Comparison of ENCODE assay signal across 8 cellular contexts in genomic region chr5:177303121-177303924, GRCh38. TPM values are rescaled to one million over a fixed set of nuclear protein-coding genes. Genes with fewer than 3 reads are reported as not detected.
DNase-seq lines count a peak whose midpoint lies in the region; ATAC-seq and TF ChIP-seq lines count a peak whose summit lies in the region.

PRELID1 (plus strand) TSS chr5:177303799; CDS start chr5:177303986, 187 bp downstream.
RAB24 (minus strand) TSS chr5:177303719; CDS start chr5:177303288, 431 bp downstream.

- H3K27me3 ChIP-seq in layer of hippocampus (ENCODE audit: control insufficient read depth, insufficient read depth, low read length): no peaks in the 10 kb centered on the region

- H3K36me3 Mint-ChIP-seq in activated CD4-positive, alpha-beta T cell treated with anti-CD3 and anti-CD28 coated beads for 36 hours (ENCODE audit: low read depth): peaks cover 39% of the 10 kb centered on the region

- peak; percentile 39 for ATAC-seq in HG03097 (IDR thresholded peaks at IDR 0.05; ENCODE audit: low FRiP score, unreplicated experiment)
- peak; percentile 69 for ATAC-seq in activated CD4-positive, alpha-beta T cell treated with anti-CD3 and anti-CD28 coated beads for 36 hours

- TF ChIP-seq CTCF in choroid plexus epithelial cell (conservative IDR thresholded peaks at IDR 0.05; ENCODE audit: low read depth, low read length): no peak

- no peaks in the 10 kb centered on the region for H3K27me3 Mint-ChIP-seq in activated CD4-positive, alpha-beta T cell treated with anti-CD3 and anti-CD28 coated beads for 36 hours

- POLR2A ChIA-PET in activated CD4-positive, alpha-beta T cell treated with anti-CD3 and anti-CD28 coated beads for 36 hours (lab: Charles Lee): interaction anchor here (0.9 kb wide), 1 partner anchor 66 kb away, joined by 3 read pairs; no protein-coding TSS in a partner anchor

- peaks cover 59% of the 10 kb centered on the region for H3K4me1 Mint-ChIP-seq in activated CD4-positive, alpha-beta T cell treated with anti-CD3 and anti-CD28 coated beads for 36 hours

- DNase-seq in ACHN (peak; percentile 80), NCI-H460 (ENCODE audit: extremely low read depth, low read depth) (peak; percentile 80), choroid plexus epithelial cell (ENCODE audit: low read depth) (peak; percentile 79)
- peak; percentile 95 for DNase-seq in activated CD4-positive, alpha-beta T cell treated with anti-CD3 and anti-CD28 coated beads for 36 hours
- DNase-seq in stimulated activated CD4-positive, alpha-beta T cell treated with anti-CD3 and anti-CD28 coated beads, Interleukin-1b, Interleukin-23, amount 100 ng/mL, for 4 hours (ENCODE audit: low read depth in 2 of 2): peak; percentile 76 to 92

- peak within 1 kb of the TSS; percentile 93 for H3K4me3 Mint-ChIP-seq in activated CD4-positive, alpha-beta T cell treated with anti-CD3 and anti-CD28 coated beads for 36 hours

- intact Hi-C loops in activated CD4-positive, alpha-beta T cell treated with anti-CD3 and anti-CD28 coated beads for 36 hours (cut with DNase I, micrococcal nuclease): loop anchor here (1.0 to 10.0 kb wide), 11 partner anchors 9 to 901 kb away; partner anchors contain the start of genes NSD1 (in 2 of the 2), GRK6 (in 1 of the 2), HNRNPAB (in 1 of the 2) and LMAN2 (in 1 of the 2)

- in situ Hi-C loops in ACHN (cut with HindIII; ENCODE audit: low pct_ligation_motif_present, low pct_unique_long_range_greater_than_20kb, low sequenced_read_pairs): no loop called here

- H3K4me3 ChIP-seq in choroid plexus epithelial cell (ENCODE audit: low read depth, low read length): peak within 1 kb of the TSS; percentile 95

- peak within 1 kb of the TSS; percentile 79 for H3K27ac ChIP-seq in layer of hippocampus (ENCODE audit: low read depth, low read length)

- CTCF ChIA-PET in activated CD4-positive, alpha-beta T cell treated with anti-CD3 and anti-CD28 coated beads for 36 hours (lab: Charles Lee): interaction anchor here (0.5 to 1.5 kb wide), 6 partner anchors 10 to 194 kb away, joined by 3 to 5 read pairs (median 3); partner anchors contain the start of genes LMAN2 and PDLIM7

- peak within 1 kb of the TSS; percentile 90 for H3K27ac Mint-ChIP-seq in activated CD4-positive, alpha-beta T cell treated with anti-CD3 and anti-CD28 coated beads for 36 hours

- TF ChIP-seq POLR2A in GM18526 (IDR thresholded peaks at IDR 0.05; ENCODE audit: extremely low read depth, insufficient read length): peak; percentile 43

- H3K9me3 Mint-ChIP-seq in activated CD4-positive, alpha-beta T cell treated with anti-CD3 and anti-CD28 coated beads for 36 hours (ENCODE audit: low read depth): no peaks in the 10 kb centered on the region

RNA-seq across cellular contexts. Expression of gene PRELID1, which starts in this region (rescaled TPM):
- total RNA-seq in NCI-H460 (2014; rRNA removed; shearing (Covaris generic)): 192 and 236 TPM in 2 replicates
- 531 and 589 TPM in 2 replicates for polyA plus RNA-seq in NCI-H460 (2014; cell fraction: nucleus; rRNA removed)
- total RNA-seq in activated CD4-positive, alpha-beta T cell treated with anti-CD3 and anti-CD28 coated beads for 36 hours: 100 to 1,000 TPM; 266 to 362 TPM

RNA-seq across cellular contexts. Expression of gene RAB24, which starts in this region (rescaled TPM):
- total RNA-seq in NCI-H460 (2014; rRNA removed; shearing (Covaris generic)): 29.1 and 29.7 TPM in 2 replicates
- 80.6 and 96.4 TPM in 2 replicates for polyA plus RNA-seq in NCI-H460 (2014; cell fraction: nucleus; rRNA removed)
- 10 to 100 TPM; 10.9 to 21.0 TPM for total RNA-seq in activated CD4-positive, alpha-beta T cell treated with anti-CD3 and anti-CD28 coated beads for 36 hours

Comparison
In these comparisons a context has a peak if more than half of its experiments do, and no peak if none do; other contexts are left out.
1. Peak in every context shown above with its lines: DNase-seq, ATAC-seq, H3K4me3 ChIP-seq and H3K27ac ChIP-seq.